ENCODE assay signal across 13 cellular contexts in the genomic region with DNA sequence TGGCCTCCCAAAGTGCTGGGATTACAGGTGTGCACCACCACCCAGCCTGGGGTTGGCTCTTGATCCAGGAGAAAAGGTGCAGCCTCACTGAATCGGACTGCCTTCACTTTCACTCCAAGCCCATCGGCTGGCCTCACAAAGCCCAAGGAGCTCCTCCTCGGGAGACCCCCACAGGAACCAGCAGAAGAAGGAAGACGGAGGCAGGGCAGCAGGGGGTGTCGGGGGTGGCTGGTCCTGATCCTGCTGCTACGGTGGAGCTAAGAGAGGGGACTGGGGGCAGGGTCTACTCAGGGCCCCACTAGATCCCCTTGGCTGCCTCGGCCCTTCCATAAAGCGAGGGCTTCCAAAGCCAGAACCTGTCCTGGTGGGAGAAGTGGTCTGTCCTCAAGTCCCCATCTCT.
DNase-seq lines count a peak whose midpoint lies in the region; TF ChIP-seq lines count a peak whose summit lies in the region.
"Had no signal": no experiment of that assay in that cellular context is flagged by ENCODE, and none has a peak within 500 bp of the region (broad histone marks: within the 10 kb centered on the region; RNA-seq: fewer than 3 reads in every experiment).

No MANE protein-coding gene starts in this region.

- H2AFZ ChIP-seq in Karpas-422 (ENCODE audit: low read length): no peak overlapping the region

- H3K9ac ChIP-seq in Karpas-422 (ENCODE audit: low read length): peak overlapping the region; percentile 66

- H3K9me2 ChIP-seq in Karpas-422 (replicated peaks; ENCODE audit: insufficient read depth, low read length): no peaks in the 10 kb centered on the region

- H3K79me2 ChIP-seq in Karpas-422 (ENCODE audit: low read length): peaks cover 8% of the 10 kb centered on the region; the same call in 1 of the 2 replicates

- 81 to 94% (median 89%) methylated on average over 7 to 8 of the region's 8 CpGs for WGBS in spleen, 5 donors

- no peaks in the 10 kb centered on the region for H3K27me3 ChIP-seq in Karpas-422 (ENCODE audit: low read length)
- no peaks in the 10 kb centered on the region for H3K27me3 ChIP-seq in effector memory CD4-positive, alpha-beta T cell (replicated peaks; ENCODE audit: control insufficient read depth, insufficient read depth, low read length, poor library complexity, severe bottlenecking)
- no peaks in the 10 kb centered on the region for H3K27me3 ChIP-seq in spleen (replicated peaks in 1 of 7)
- H3K27me3 ChIP-seq: Peyer's patch had no signal

- H3K4me2 ChIP-seq in Karpas-422 (ENCODE audit: low read depth, low read length, poor library complexity, severe bottlenecking): no peak overlapping the region

- TF ChIP-seq CTCF in spleen (IDR thresholded peaks at IDR 0.05 in 8 of 11, conservative IDR thresholded peaks at IDR 0.05 in 3 of 11): no peak

- no peak for DNase-seq in activated CD4-positive, alpha-beta memory T cell treated with anti-CD3 and anti-CD28 coated beads for 36 hours
- no peak for DNase-seq in activated CD4-positive, alpha-beta memory T cell treated with anti-CD3 and anti-CD28 coated beads, Interleukin-2, amount 10 ng/mL, durations not matched to agents 7 days and 5 days
- DNase-seq in Karpas-422 (no peak), spleen (peak; percentile 68), NOMO-1 treated with dmso at 0.1 percent for 144 hours (lab: John Stamatoyannopoulos, UW; ENCODE audit: unreplicated experiment) (no peak), NCI-H2081 (lab: John Stamatoyannopoulos, UW) (no peak), DMS153 treated with DMSO at 0.1 percent for 48 hours (lab: John Stamatoyannopoulos, UW; ENCODE audit: unreplicated experiment) (no peak)
- no peak for DNase-seq in effector memory CD4-positive, alpha-beta T cell
- DNase-seq: central memory CD4-positive, alpha-beta T cell; NCI-H524 treated with DMSO at 0.1 percent for 48 hours; retina had no signal

- H3K4me3 Mint-ChIP-seq in activated CD4-positive, alpha-beta memory T cell treated with anti-CD3 and anti-CD28 coated beads for 36 hours: no peak overlapping the region
- no peak overlapping the region for H3K4me3 Mint-ChIP-seq in activated CD4-positive, alpha-beta memory T cell treated with anti-CD3 and anti-CD28 coated beads, Interleukin-2, amount 10 ng/mL, durations not matched to agents 7 days and 5 days
- H3K4me3 Mint-ChIP-seq: activated naive CD4-positive, alpha-beta T cell treated with anti-CD3 and anti-CD28 coated beads for 36 hours had no signal

- peaks cover 38% of the 10 kb centered on the region for H3K36me3 Mint-ChIP-seq in activated CD4-positive, alpha-beta memory T cell treated with anti-CD3 and anti-CD28 coated beads for 36 hours
- peaks cover 45% of the 10 kb centered on the region for H3K36me3 Mint-ChIP-seq in activated CD4-positive, alpha-beta memory T cell treated with anti-CD3 and anti-CD28 coated beads, Interleukin-2, amount 10 ng/mL, durations not matched to agents 7 days and 5 days (ENCODE audit: low read depth)

- H3K4me3 ChIP-seq in Karpas-422 (ENCODE audit: low read length) (peak overlapping the region; percentile 28; the same call in 1 of the 2 replicates), spleen (no peak overlapping the region)
- H3K4me3 ChIP-seq in effector memory CD4-positive, alpha-beta T cell (ENCODE audit: insufficient read depth, low read depth, low read length, poor library complexity, severe bottlenecking): no peak overlapping the region
- H3K4me3 ChIP-seq: Peyer's patch had no signal

- H3K4me1 ChIP-seq in Karpas-422 (ENCODE audit: low read length) (no peaks in the 10 kb centered on the region), spleen (peaks cover 22 to 92% (median 60%) of the 10 kb centered on the region in 6 donors)
- peaks cover 49% of the 10 kb centered on the region for H3K4me1 ChIP-seq in effector memory CD4-positive, alpha-beta T cell (ENCODE audit: control insufficient read depth, insufficient read depth, low read length, poor library complexity, severe bottlenecking)

- POLR2A ChIA-PET in activated CD4-positive, alpha-beta memory T cell treated with anti-CD3 and anti-CD28 coated beads for 36 hours (lab: Charles Lee): interaction anchor here (2.0 to 2.9 kb wide), 4 partner anchors 11 to 56 kb away, joined by 5 to 18 read pairs (median 8); no protein-coding TSS in a partner anchor
- POLR2A ChIA-PET in activated CD4-positive, alpha-beta memory T cell treated with anti-CD3 and anti-CD28 coated beads, Interleukin-2, amount 10 ng/mL, durations not matched to agents 7 days and 5 days (lab: Charles Lee): interaction anchor here (0.6 to 2.8 kb wide), 6 partner anchors 11 to 94 kb away, joined by 3 to 12 read pairs (median 4); no protein-coding TSS in a partner anchor

- no peaks in the 10 kb centered on the region for H3K27me3 Mint-ChIP-seq in activated CD4-positive, alpha-beta memory T cell treated with anti-CD3 and anti-CD28 coated beads for 36 hours
- H3K27me3 Mint-ChIP-seq in activated CD4-positive, alpha-beta memory T cell treated with anti-CD3 and anti-CD28 coated beads, Interleukin-2, amount 10 ng/mL, durations not matched to agents 7 days and 5 days: no peaks in the 10 kb centered on the region

- intact Hi-C loops in activated CD4-positive, alpha-beta memory T cell treated with anti-CD3 and anti-CD28 coated beads for 36 hours (cut with micrococcal nuclease): no loop called here
- intact Hi-C loops in spleen (cut with DNase I; ENCODE audit: low total_unique reads): no loop called here

- H3K27ac ChIP-seq in Karpas-422 (ENCODE audit: low read length) (no peak overlapping the region), spleen (peak overlapping the region in 7 of 8 donors; percentile 15 to 87 (median 75))
- peak overlapping the region; percentile 67 for H3K27ac ChIP-seq in effector memory CD4-positive, alpha-beta T cell (ENCODE audit: insufficient read depth, low read length, poor library complexity, severe bottlenecking)

- CTCF ChIA-PET in activated CD4-positive, alpha-beta memory T cell treated with anti-CD3 and anti-CD28 coated beads for 36 hours (lab: Charles Lee): interaction anchor here (0.7 to 4.3 kb wide), 6 partner anchors 8 to 186 kb away, joined by 3 to 24 read pairs (median 11); no protein-coding TSS in a partner anchor
- CTCF ChIA-PET in activated CD4-positive, alpha-beta memory T cell treated with anti-CD3 and anti-CD28 coated beads, Interleukin-2, amount 10 ng/mL, durations not matched to agents 7 days and 5 days (lab: Charles Lee): interaction anchor here (1.8 to 3.3 kb wide), 3 partner anchors 7 to 184 kb away, joined by 5 to 8 read pairs (median 6); no protein-coding TSS in a partner anchor

- H3K9me3 ChIP-seq in Karpas-422 (ENCODE audit: low read length): no peaks in the 10 kb centered on the region
- no peaks in the 10 kb centered on the region for H3K9me3 ChIP-seq in effector memory CD4-positive, alpha-beta T cell (ENCODE audit: control insufficient read depth, low read length)
- H3K9me3 ChIP-seq in spleen: no peaks in the 10 kb centered on the region
- H3K9me3 ChIP-seq: Peyer's patch had no signal

- H3K27ac Mint-ChIP-seq in activated CD4-positive, alpha-beta memory T cell treated with anti-CD3 and anti-CD28 coated beads for 36 hours: peak overlapping the region; percentile 76
- H3K27ac Mint-ChIP-seq in activated CD4-positive, alpha-beta memory T cell treated with anti-CD3 and anti-CD28 coated beads, Interleukin-2, amount 10 ng/mL, durations not matched to agents 7 days and 5 days: no peak overlapping the region

- H4K20me1 ChIP-seq in Karpas-422 (ENCODE audit: insufficient read depth, low read depth, low read length): no peaks in the 10 kb centered on the region; the same call in 1 of the 2 replicates

- TF ChIP-seq POLR2A in spleen (IDR thresholded peaks at IDR 0.05): no peak

- H3K4me1 Mint-ChIP-seq in activated CD4-positive, alpha-beta memory T cell treated with anti-CD3 and anti-CD28 coated beads for 36 hours (ENCODE audit: low read depth): peaks cover 58% of the 10 kb centered on the region
- H3K4me1 Mint-ChIP-seq in activated CD4-positive, alpha-beta memory T cell treated with anti-CD3 and anti-CD28 coated beads, Interleukin-2, amount 10 ng/mL, durations not matched to agents 7 days and 5 days: peaks cover 37% of the 10 kb centered on the region

- H3K9me3 Mint-ChIP-seq in activated CD4-positive, alpha-beta memory T cell treated with anti-CD3 and anti-CD28 coated beads for 36 hours: no peaks in the 10 kb centered on the region
- no peaks in the 10 kb centered on the region for H3K9me3 Mint-ChIP-seq in activated CD4-positive, alpha-beta memory T cell treated with anti-CD3 and anti-CD28 coated beads, Interleukin-2, amount 10 ng/mL, durations not matched to agents 7 days and 5 days
- H3K9me3 Mint-ChIP-seq: activated naive CD4-positive, alpha-beta T cell treated with anti-CD3 and anti-CD28 coated beads for 36 hours had no signal

- peaks cover 46% of the 10 kb centered on the region for H3K36me3 ChIP-seq in Karpas-422 (ENCODE audit: insufficient read depth, low read length)
- H3K36me3 ChIP-seq in effector memory CD4-positive, alpha-beta T cell (ENCODE audit: control insufficient read depth, insufficient read depth, low read length): peaks cover 90% of the 10 kb centered on the region
- H3K36me3 ChIP-seq in spleen: peaks cover 3 to 91% (median 62%) of the 10 kb centered on the region in 6 donors
